26 cellular contexts compared by ENCODE assay signal in the genomic region with DNA sequence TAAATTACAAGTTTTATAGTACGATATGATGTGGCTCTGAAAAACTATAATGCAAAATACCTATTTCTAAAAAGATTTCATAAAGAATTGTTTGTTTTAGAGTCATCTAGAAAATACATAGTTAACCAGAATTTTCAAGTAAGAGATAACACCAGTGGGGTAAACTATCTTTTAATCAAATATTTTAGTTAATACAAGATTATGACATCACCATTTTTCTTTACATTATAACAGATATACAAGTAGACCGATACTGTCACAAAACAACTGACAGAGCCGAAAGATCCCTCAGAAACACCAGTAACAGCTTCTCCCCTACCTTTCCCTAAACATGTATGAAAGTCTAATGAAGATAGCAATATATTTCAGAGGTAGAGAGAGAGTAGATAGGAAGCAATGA.
"Had no signal": no experiment of that assay in that cellular context is flagged by ENCODE, and none has a peak within 500 bp of the region (broad histone marks: within the 10 kb centered on the region; RNA-seq: fewer than 3 reads in every experiment).

No MANE protein-coding gene starts in this region.

- H3K4me3 ChIP-seq: coronary artery, esophagus muscularis mucosa, heart right ventricle, left lung, neural progenitor cell, psoas muscle, skin epidermis, stomach, tibial artery had no signal

- DNase-seq: dermis blood vessel endothelial cell; effector memory CD4-positive, alpha-beta T cell; foreskin keratinocyte; glutamatergic neuron; heart right ventricle; hippocampal formation; left cardiac atrium; left lung; mesenchymal stem cell; naive thymus-derived CD4-positive, alpha-beta T cell; posterior cingulate gyrus; psoas muscle; stimulated activated CD4-positive, alpha-beta T cell treated with anti-CD3 and anti-CD28 coated beads, Interleukin-12 subunit alpha, Interleukin-12 subunit beta, amount 100 ng/mL, for 4 hours; stimulated activated CD4-positive, alpha-beta T cell treated with anti-CD3 and anti-CD28 coated beads, Interleukin-1b, Interleukin-23, amount 100 ng/mL, for 48 hours; stimulated activated CD4-positive, alpha-beta T cell treated with anti-CD3 and anti-CD28 coated beads, Interleukin-4, amount 100 ng/mL, for 1 hour; stimulated activated CD8-positive, alpha-beta memory T cell treated with anti-CD3 and anti-CD28 coated beads, Interleukin-4, amount 100 ng/mL, for 48 hours; stimulated activated naive CD4-positive, alpha-beta T cell treated with Interleukin-2 at 50 U/mL for 16 hours; stomach; tibial artery had no signal

- H3K27ac ChIP-seq: coronary artery, esophagus muscularis mucosa, foreskin keratinocyte, heart right ventricle, left lung, neural progenitor cell, psoas muscle, skin epidermis, stomach, tibial artery had no signal

- FAIRE-seq: endothelial cell of umbilical vein, islet of Langerhans had no signal

- H2AFZ ChIP-seq: neural progenitor cell had no signal

- ATAC-seq: foreskin keratinocyte; heart right ventricle; left cardiac atrium; left lung; naive thymus-derived CD4-positive, alpha-beta T cell; psoas muscle; right cardiac atrium had no signal

- H3K4me2 ChIP-seq: neural progenitor cell had no signal

- H3K27me3 ChIP-seq: esophagus muscularis mucosa, foreskin keratinocyte, heart right ventricle, left lung, neural progenitor cell, stomach, tibial artery had no signal

- H3K9me3 ChIP-seq: esophagus muscularis mucosa, heart right ventricle, left lung, psoas muscle, stomach, tibial artery had no signal

- H3K36me3 ChIP-seq: neural progenitor cell had no signal

- H3K9ac ChIP-seq: neural progenitor cell had no signal

- H3K4me1 ChIP-seq: esophagus muscularis mucosa, foreskin keratinocyte, left lung, neural progenitor cell, psoas muscle, tibial artery had no signal
